In the genomic region with DNA sequence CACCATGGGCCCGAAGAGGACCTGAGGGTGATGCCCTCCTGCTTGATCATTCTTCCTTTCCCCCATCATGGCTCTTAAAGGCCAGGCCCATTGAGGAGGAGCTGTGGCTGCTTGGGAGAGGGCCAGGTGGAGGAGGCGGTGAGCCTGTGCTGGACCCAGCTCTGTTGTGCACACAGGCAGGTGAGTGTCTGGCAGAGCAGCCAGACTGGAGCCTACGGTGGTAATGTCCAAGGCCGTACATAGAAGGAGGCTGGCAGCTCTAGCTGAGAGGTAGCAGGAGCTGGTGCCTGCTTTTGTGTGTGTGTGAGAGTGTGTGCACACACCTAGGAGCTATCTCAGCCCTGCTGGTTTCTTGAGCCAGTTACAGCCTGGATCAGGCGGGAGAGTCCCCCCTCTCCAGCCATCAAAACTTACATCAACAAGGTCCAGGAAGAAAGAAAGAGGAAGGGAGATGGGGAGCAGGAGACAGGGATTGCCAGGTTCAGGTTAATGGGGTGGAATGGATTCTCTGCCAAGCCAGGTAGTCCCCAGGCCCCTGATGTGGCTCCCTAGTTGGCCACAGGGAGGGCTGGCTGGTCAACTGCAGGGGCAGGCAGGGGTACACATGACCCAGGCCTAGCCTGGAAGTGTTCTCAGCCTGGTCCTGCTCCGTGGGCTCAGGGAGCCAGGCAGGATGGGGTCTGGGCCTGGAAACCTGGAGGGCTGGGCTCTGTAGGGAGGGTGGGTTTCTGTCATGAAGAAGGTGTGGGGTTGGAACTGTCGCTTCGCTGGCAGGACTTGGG, we compare ENCODE assay signal across 1 cellular context.
TF ChIP-seq lines count a peak whose summit lies in the region.

No MANE protein-coding gene starts in this region.

TF ChIP-seq in GM23338, 12 proteins besides CTCF, POLR2A, EP300 and RAD21 (continued from another document):
- TF ChIP-seq, protein P1, sequence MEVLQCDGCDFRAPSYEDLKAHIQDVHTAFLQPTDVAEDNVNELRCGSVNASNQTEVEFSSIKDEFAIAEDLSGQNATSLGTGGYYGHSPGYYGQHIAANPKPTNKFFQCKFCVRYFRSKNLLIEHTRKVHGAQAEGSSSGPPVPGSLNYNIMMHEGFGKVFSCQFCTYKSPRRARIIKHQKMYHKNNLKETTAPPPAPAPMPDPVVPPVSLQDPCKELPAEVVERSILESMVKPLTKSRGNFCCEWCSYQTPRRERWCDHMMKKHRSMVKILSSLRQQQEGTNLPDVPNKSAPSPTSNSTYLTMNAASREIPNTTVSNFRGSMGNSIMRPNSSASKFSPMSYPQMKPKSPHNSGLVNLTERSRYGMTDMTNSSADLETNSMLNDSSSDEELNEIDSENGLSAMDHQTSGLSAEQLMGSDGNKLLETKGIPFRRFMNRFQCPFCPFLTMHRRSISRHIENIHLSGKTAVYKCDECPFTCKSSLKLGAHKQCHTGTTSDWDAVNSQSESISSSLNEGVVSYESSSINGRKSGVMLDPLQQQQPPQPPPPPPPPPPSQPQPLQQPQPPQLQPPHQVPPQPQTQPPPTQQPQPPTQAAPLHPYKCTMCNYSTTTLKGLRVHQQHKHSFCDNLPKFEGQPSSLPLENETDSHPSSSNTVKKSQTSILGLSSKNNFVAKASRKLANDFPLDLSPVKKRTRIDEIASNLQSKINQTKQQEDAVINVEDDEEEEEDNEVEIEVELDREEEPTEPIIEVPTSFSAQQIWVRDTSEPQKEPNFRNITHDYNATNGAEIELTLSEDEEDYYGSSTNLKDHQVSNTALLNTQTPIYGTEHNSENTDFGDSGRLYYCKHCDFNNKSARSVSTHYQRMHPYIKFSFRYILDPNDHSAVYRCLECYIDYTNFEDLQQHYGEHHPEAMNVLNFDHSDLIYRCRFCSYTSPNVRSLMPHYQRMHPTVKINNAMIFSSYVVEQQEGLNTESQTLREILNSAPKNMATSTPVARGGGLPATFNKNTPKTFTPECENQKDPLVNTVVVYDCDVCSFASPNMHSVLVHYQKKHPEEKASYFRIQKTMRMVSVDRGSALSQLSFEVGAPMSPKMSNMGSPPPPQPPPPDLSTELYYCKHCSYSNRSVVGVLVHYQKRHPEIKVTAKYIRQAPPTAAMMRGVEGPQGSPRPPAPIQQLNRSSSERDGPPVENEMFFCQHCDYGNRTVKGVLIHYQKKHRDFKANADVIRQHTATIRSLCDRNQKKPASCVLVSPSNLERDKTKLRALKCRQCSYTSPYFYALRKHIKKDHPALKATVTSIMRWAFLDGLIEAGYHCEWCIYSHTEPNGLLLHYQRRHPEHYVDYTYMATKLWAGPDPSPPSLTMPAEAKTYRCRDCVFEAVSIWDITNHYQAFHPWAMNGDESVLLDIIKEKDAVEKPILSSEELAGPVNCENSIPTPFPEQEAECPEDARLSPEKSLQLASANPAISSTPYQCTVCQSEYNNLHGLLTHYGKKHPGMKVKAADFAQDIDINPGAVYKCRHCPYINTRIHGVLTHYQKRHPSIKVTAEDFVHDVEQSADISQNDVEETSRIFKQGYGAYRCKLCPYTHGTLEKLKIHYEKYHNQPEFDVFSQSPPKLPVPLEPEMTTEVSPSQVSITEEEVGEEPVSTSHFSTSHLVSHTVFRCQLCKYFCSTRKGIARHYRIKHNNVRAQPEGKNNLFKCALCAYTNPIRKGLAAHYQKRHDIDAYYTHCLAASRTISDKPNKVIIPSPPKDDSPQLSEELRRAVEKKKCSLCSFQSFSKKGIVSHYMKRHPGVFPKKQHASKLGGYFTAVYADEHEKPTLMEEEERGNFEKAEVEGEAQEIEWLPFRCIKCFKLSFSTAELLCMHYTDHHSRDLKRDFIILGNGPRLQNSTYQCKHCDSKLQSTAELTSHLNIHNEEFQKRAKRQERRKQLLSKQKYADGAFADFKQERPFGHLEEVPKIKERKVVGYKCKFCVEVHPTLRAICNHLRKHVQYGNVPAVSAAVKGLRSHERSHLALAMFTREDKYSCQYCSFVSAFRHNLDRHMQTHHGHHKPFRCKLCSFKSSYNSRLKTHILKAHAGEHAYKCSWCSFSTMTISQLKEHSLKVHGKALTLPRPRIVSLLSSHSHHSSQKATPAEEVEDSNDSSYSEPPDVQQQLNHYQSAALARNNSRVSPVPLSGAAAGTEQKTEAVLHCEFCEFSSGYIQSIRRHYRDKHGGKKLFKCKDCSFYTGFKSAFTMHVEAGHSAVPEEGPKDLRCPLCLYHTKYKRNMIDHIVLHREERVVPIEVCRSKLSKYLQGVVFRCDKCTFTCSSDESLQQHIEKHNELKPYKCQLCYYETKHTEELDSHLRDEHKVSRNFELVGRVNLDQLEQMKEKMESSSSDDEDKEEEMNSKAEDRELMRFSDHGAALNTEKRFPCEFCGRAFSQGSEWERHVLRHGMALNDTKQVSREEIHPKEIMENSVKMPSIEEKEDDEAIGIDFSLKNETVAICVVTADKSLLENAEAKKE (CRISPR knock-in tag; IDR thresholded peaks at IDR 0.05): no peak
- no peak for TF ChIP-seq ZNF114 (CRISPR knock-in tag; IDR thresholded peaks at IDR 0.05)
- TF ChIP-seq, protein P2, sequence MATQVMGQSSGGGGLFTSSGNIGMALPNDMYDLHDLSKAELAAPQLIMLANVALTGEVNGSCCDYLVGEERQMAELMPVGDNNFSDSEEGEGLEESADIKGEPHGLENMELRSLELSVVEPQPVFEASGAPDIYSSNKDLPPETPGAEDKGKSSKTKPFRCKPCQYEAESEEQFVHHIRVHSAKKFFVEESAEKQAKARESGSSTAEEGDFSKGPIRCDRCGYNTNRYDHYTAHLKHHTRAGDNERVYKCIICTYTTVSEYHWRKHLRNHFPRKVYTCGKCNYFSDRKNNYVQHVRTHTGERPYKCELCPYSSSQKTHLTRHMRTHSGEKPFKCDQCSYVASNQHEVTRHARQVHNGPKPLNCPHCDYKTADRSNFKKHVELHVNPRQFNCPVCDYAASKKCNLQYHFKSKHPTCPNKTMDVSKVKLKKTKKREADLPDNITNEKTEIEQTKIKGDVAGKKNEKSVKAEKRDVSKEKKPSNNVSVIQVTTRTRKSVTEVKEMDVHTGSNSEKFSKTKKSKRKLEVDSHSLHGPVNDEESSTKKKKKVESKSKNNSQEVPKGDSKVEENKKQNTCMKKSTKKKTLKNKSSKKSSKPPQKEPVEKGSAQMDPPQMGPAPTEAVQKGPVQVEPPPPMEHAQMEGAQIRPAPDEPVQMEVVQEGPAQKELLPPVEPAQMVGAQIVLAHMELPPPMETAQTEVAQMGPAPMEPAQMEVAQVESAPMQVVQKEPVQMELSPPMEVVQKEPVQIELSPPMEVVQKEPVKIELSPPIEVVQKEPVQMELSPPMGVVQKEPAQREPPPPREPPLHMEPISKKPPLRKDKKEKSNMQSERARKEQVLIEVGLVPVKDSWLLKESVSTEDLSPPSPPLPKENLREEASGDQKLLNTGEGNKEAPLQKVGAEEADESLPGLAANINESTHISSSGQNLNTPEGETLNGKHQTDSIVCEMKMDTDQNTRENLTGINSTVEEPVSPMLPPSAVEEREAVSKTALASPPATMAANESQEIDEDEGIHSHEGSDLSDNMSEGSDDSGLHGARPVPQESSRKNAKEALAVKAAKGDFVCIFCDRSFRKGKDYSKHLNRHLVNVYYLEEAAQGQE (IDR thresholded peaks at IDR 0.05; ENCODE audit: unreplicated experiment): no peak
- TF ChIP-seq NANOG (IDR thresholded peaks at IDR 0.05; ENCODE audit: borderline replicate concordance): no peak
- no peak for TF ChIP-seq JUNB (IDR thresholded peaks at IDR 0.05; ENCODE audit: unreplicated experiment)
- TF ChIP-seq EZH2phosphoT487 (IDR thresholded peaks at IDR 0.05; ENCODE audit: unreplicated experiment): no peak
- no peak for TF ChIP-seq STAT1 (IDR thresholded peaks at IDR 0.05; ENCODE audit: unreplicated experiment)
- TF ChIP-seq, protein P3, sequence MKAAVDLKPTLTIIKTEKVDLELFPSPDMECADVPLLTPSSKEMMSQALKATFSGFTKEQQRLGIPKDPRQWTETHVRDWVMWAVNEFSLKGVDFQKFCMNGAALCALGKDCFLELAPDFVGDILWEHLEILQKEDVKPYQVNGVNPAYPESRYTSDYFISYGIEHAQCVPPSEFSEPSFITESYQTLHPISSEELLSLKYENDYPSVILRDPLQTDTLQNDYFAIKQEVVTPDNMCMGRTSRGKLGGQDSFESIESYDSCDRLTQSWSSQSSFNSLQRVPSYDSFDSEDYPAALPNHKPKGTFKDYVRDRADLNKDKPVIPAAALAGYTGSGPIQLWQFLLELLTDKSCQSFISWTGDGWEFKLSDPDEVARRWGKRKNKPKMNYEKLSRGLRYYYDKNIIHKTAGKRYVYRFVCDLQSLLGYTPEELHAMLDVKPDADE (IDR thresholded peaks at IDR 0.05): no peak
